Comparison of ENCODE assay signal across 24 cellular contexts in genomic region chr3:195868866-195869412, GRCh38. TPM values are rescaled to one million over a fixed set of nuclear protein-coding genes. Genes with fewer than 3 reads are reported as not detected.
"Had no signal": no experiment of that assay in that cellular context is flagged by ENCODE, and none has a peak within 500 bp of the region (broad histone marks: within the 10 kb centered on the region; RNA-seq: fewer than 3 reads in every experiment).

No MANE protein-coding gene starts in this region.

- H3K9me3 ChIP-seq: suprapubic skin, transverse colon, vagina had no signal

- H3K4me3 Mint-ChIP-seq: activated B cell treated with CpG ODN at 0.5 μM for 24 hours; activated CD4-positive, alpha-beta memory T cell treated with anti-CD3 and anti-CD28 coated beads for 36 hours; activated naive CD8-positive, alpha-beta T cell treated with anti-CD3 and anti-CD28 coated beads for 36 hours; activated T-helper 17 cell treated with anti-CD3 and anti-CD28 coated beads, Interleukin-2, amount 50 U/mL, for 72 hours; endodermal cell; stimulated activated naive CD8-positive, alpha-beta T cell treated with anti-CD3 and anti-CD28 coated beads, Interleukin-15, amount 100 ng/mL, for 72 hours had no signal

- H3K4me1 ChIP-seq: transverse colon had no signal

- H3K27me3 Mint-ChIP-seq: activated B cell treated with CpG ODN at 0.5 μM for 24 hours; activated CD4-positive, alpha-beta memory T cell treated with anti-CD3 and anti-CD28 coated beads for 36 hours; activated naive CD8-positive, alpha-beta T cell treated with anti-CD3 and anti-CD28 coated beads for 36 hours; activated T-helper 17 cell treated with anti-CD3 and anti-CD28 coated beads, Interleukin-2, amount 50 U/mL, for 72 hours; progenitor cell of endocrine pancreas; stimulated activated naive CD8-positive, alpha-beta T cell treated with anti-CD3 and anti-CD28 coated beads, Interleukin-15, amount 100 ng/mL, for 72 hours had no signal

- DNase-seq: activated B cell treated with CpG ODN at 0.5 μM for 24 hours; activated CD4-positive, alpha-beta memory T cell treated with anti-CD3 and anti-CD28 coated beads for 36 hours; activated CD4-positive, alpha-beta T cell treated with anti-CD3 and anti-CD28 coated beads for 4 hours; activated naive CD4-positive, alpha-beta T cell; activated naive CD8-positive, alpha-beta T cell treated with anti-CD3 and anti-CD28 coated beads for 36 hours; activated T-cell treated with anti-CD3 and anti-CD28 coated beads, Interleukin-2, amount 50 U/mL, for 1 hour; amniotic stem cell; dorsolateral prefrontal cortex; endodermal cell; foreskin fibroblast; left colon; midbrain; stimulated activated CD4-positive, alpha-beta T cell treated with anti-CD3 and anti-CD28 coated beads, Interleukin-15, amount 100 ng/mL, for 24 hours; stimulated activated CD4-positive, alpha-beta T cell treated with anti-CD3 and anti-CD28 coated beads, Interleukin-2, amount 100 ng/mL, for 48 hours; stimulated activated naive CD8-positive, alpha-beta T cell treated with anti-CD3 and anti-CD28 coated beads, Interleukin-15, amount 100 ng/mL, for 72 hours; transverse colon had no signal

- H3K4me3 ChIP-seq: dorsolateral prefrontal cortex, lung, skin epidermis, suprapubic skin, transverse colon, vagina had no signal

- H3K9me3 Mint-ChIP-seq: activated B cell treated with CpG ODN at 0.5 μM for 24 hours; activated CD4-positive, alpha-beta memory T cell treated with anti-CD3 and anti-CD28 coated beads for 36 hours; activated naive CD8-positive, alpha-beta T cell treated with anti-CD3 and anti-CD28 coated beads for 36 hours; activated T-helper 17 cell treated with anti-CD3 and anti-CD28 coated beads, Interleukin-2, amount 50 U/mL, for 72 hours; endodermal cell; stimulated activated naive CD8-positive, alpha-beta T cell treated with anti-CD3 and anti-CD28 coated beads, Interleukin-15, amount 100 ng/mL, for 72 hours had no signal

- H3K27me3 ChIP-seq: dorsolateral prefrontal cortex, suprapubic skin, transverse colon, vagina had no signal

- H3K36me3 Mint-ChIP-seq: activated naive CD8-positive, alpha-beta T cell treated with anti-CD3 and anti-CD28 coated beads for 36 hours had no signal

- H3K27ac Mint-ChIP-seq: activated B cell treated with CpG ODN at 0.5 μM for 24 hours; activated CD4-positive, alpha-beta memory T cell treated with anti-CD3 and anti-CD28 coated beads for 36 hours; activated naive CD8-positive, alpha-beta T cell treated with anti-CD3 and anti-CD28 coated beads for 36 hours; activated T-helper 17 cell treated with anti-CD3 and anti-CD28 coated beads, Interleukin-2, amount 50 U/mL, for 72 hours; endodermal cell had no signal

- ATAC-seq: activated T-helper 17 cell treated with anti-CD3 and anti-CD28 coated beads, Interleukin-2, amount 50 U/mL, for 72 hours; left colon had no signal

- H3K4me1 Mint-ChIP-seq: activated naive CD8-positive, alpha-beta T cell treated with anti-CD3 and anti-CD28 coated beads for 36 hours; activated T-helper 17 cell treated with anti-CD3 and anti-CD28 coated beads, Interleukin-2, amount 50 U/mL, for 72 hours; endodermal cell; stimulated activated naive CD8-positive, alpha-beta T cell treated with anti-CD3 and anti-CD28 coated beads, Interleukin-15, amount 100 ng/mL, for 72 hours had no signal

- H3K27ac ChIP-seq: epithelial cell of prostate, skin epidermis, suprapubic skin, transverse colon, vagina had no signal

RNA-seq across cellular contexts. Expression of gene MUC4, which starts 57.2 kb away (rescaled TPM):
- total RNA-seq: suprapubic skin had no signal
- polyA plus RNA-seq: neural cell had no signal
